23 cellular contexts compared by ENCODE assay signal in genomic region chr15:39396979-39397615, GRCh38.
A peak's percentile ranks its signal among the peaks of the same experiment; 100 is the strongest.
DNase-seq lines count a peak whose midpoint lies in the region; ATAC-seq, FAIRE-seq and TF ChIP-seq lines count a peak whose summit lies in the region.
"Had no signal": no experiment of that assay in that cellular context is flagged by ENCODE, and none has a peak within 500 bp of the region (broad histone marks: within the 10 kb centered on the region; RNA-seq: fewer than 3 reads in every experiment).

No MANE protein-coding gene starts in this region.

- no peak overlapping the region for H3K4me2 ChIP-seq in K562 (ENCODE audit: insufficient read depth, low read length)
- H3K4me2 ChIP-seq: KMS-11 had no signal

- no peak for TF ChIP-seq RAD21 in K562 (CRISPR knock-in tag; conservative IDR thresholded peaks at IDR 0.05 in 1 of 2, IDR thresholded peaks at IDR 0.05 in 1 of 2)

- peak; percentile 39; the same call in 1 of the 2 replicates for TF ChIP-seq EP300 in K562 (IDR thresholded peaks at IDR 0.05; ENCODE audit: low read length)
- TF ChIP-seq EP300 in transverse colon (IDR thresholded peaks at IDR 0.05; ENCODE audit: low read depth) = peak; percentile 40

- FAIRE-seq in K562 (lab: Jason Lieb, UNC) = peak; percentile 62
- FAIRE-seq: TTC549 had no signal

- H3K4me1 ChIP-seq in K562 (replicated peaks in 1 of 2; ENCODE audit: control insufficient read depth in 2 of 2, insufficient read depth in 2 of 2, low read length in 2 of 2) (peaks cover 0 to 17% of the 10 kb centered on the region in 2 experiments; a peak in 2 of 5 replicates), transverse colon (peaks cover 0 to 22% (median 13%) of the 10 kb centered on the region in 4 donors)
- H3K4me1 ChIP-seq: HAP-1 had no signal

- intact Hi-C loops in K562 (cut with micrococcal nuclease) = loop anchor here (10.0 kb wide), 1 partner anchor 188 kb away; the partner anchor contains the start of gene THBS1
- intact Hi-C loops in transverse colon (cut with DNase I; ENCODE audit: low total_unique reads) = no loop called here

- 7% methylated on average over 8 of the region's 8 CpGs for WGBS in K562 (ENCODE audit: insufficient coverage, low coverage, missing lambda C conversion rate)
- WGBS in transverse colon (ENCODE audit: low coverage in 1 of 2), 2 donors = 83 to 95% methylated on average over 2 to 8 of the region's 8 CpGs

- DNase-seq in KBM-7 (peak; percentile 80), OCI-M1 (lab: John Stamatoyannopoulos, UW) (peak; percentile 98), K562 (ENCODE audit: extremely low read depth in 1 of 4, low spot score in 3 of 4) (peak; percentile 41 to 60 (median 48)), transverse colon (no peak), OCI-M2 (lab: John Stamatoyannopoulos, UW; ENCODE audit: unreplicated experiment) (no peak), HuH-7.5 (ENCODE audit: low spot score) (no peak)
- no peak for DNase-seq in naive thymus-derived CD8-positive, alpha-beta T cell
- no peak for DNase-seq in activated naive CD8-positive, alpha-beta T cell treated with anti-CD3 and anti-CD28 coated beads for 36 hours
- DNase-seq: activated CD4-positive, alpha-beta T cell treated with anti-CD3 and anti-CD28 coated beads for 48 hours; CD8-positive, alpha-beta T cell; foreskin melanocyte; hypothalamus; mucosa of descending colon; NCI-H1105; NCI-H2029 treated with DMSO at 0.1 percent for 48 hours; NK-92 treated with Interleukin-12 subunit alpha and Interleukin-12 subunit beta, amount 100 ng/mL, for 24 hours; stimulated activated CD4-positive, alpha-beta T cell treated with anti-CD3 and anti-CD28 coated beads, Interleukin-1b, Interleukin-23, amount 100 ng/mL, for 48 hours had no signal

- H4K20me1 ChIP-seq in K562 (replicated peaks; ENCODE audit: control insufficient read depth, insufficient read depth, low read length) = no peaks in the 10 kb centered on the region; the same call in 1 of the 2 replicates

- H3K27ac ChIP-seq in K562 (ENCODE audit: extremely low read depth, low read depth, low read length) (no peak overlapping the region), transverse colon (no peak overlapping the region)
- H3K27ac ChIP-seq: KMS-11 had no signal

- no peak overlapping the region for H3K27ac Mint-ChIP-seq in naive thymus-derived CD8-positive, alpha-beta T cell
- no peak overlapping the region for H3K27ac Mint-ChIP-seq in activated naive CD8-positive, alpha-beta T cell treated with anti-CD3 and anti-CD28 coated beads for 36 hours
- H3K27ac Mint-ChIP-seq: activated naive CD8-positive, alpha-beta T cell; activated T-helper 1 cell treated with anti-CD3 and anti-CD28 coated beads, Interleukin-12 subunit alpha, Interleukin-12 subunit beta, Interleukin-2, Interleukin-4 antibody, amounts not matched to agents 30 ng/mL and 10 ng/mL and 1 ng/mL, durations not matched to agents 14 hours and 24 hours and 36 hours; CD8-positive, alpha-beta T cell; progenitor cell of endocrine pancreas had no signal

- H3K79me2 ChIP-seq in K562 (ENCODE audit: control insufficient read depth, insufficient read depth, low read length) = no peaks in the 10 kb centered on the region

- H3K36me3 ChIP-seq in K562 (ENCODE audit: control insufficient read depth, insufficient read depth, low read length) (no peaks in the 10 kb centered on the region), transverse colon (no peaks in the 10 kb centered on the region)
- H3K36me3 ChIP-seq: HAP-1 had no signal

- no peak overlapping the region; the same call in 1 of the 2 replicates for H2AFZ ChIP-seq in K562 (ENCODE audit: low read depth, low read length)

- H3K27me3 ChIP-seq in K562 (ENCODE audit: control insufficient read depth in 2 of 2, insufficient read depth in 2 of 2, low read length in 2 of 2) (no peaks in the 10 kb centered on the region; a peak in 1 of 5 replicates), transverse colon (no peaks in the 10 kb centered on the region)

- no peak overlapping the region for H3K4me3 Mint-ChIP-seq in naive thymus-derived CD8-positive, alpha-beta T cell
- no peak overlapping the region for H3K4me3 Mint-ChIP-seq in activated naive CD8-positive, alpha-beta T cell treated with anti-CD3 and anti-CD28 coated beads for 36 hours
- H3K4me3 Mint-ChIP-seq: activated naive CD8-positive, alpha-beta T cell; activated T-helper 1 cell treated with anti-CD3 and anti-CD28 coated beads, Interleukin-12 subunit alpha, Interleukin-12 subunit beta, Interleukin-2, Interleukin-4 antibody, amounts not matched to agents 30 ng/mL and 10 ng/mL and 1 ng/mL, durations not matched to agents 14 hours and 24 hours and 36 hours; CD8-positive, alpha-beta T cell had no signal

- no TSS peak for BruUV-seq in K562 (replicated peaks; lab: Mats Ljungman, UMichigan)

- no peak for TF ChIP-seq POLR2A in K562 (conservative IDR thresholded peaks at IDR 0.05)
- TF ChIP-seq POLR2A in transverse colon (IDR thresholded peaks at IDR 0.05) = no peak

- in situ Hi-C loops in KBM-7 (cut with MboI; ENCODE audit: low pct_unique_long_range_greater_than_20kb, low sequenced_read_pairs) = no loop called here
- in situ Hi-C loops in K562 (cut with MboI) = no loop called here
- in situ Hi-C loops in transverse colon (cut with MboI; ENCODE audit: low pct_ligation_motif_present in 1 of 4, low pct_unique_long_range_greater_than_20kb in 1 of 4, low sequenced_read_pairs in 3 of 4) = no loop called here

- no peaks in the 10 kb centered on the region for H3K9me1 ChIP-seq in K562 (ENCODE audit: control insufficient read depth, insufficient read depth, low read length)

- H3K9me3 ChIP-seq in K562 (replicated peaks; ENCODE audit: control insufficient read depth, insufficient read depth, low read depth, low read length) = no peaks in the 10 kb centered on the region
- no peaks in the 10 kb centered on the region for H3K9me3 ChIP-seq in transverse colon
- H3K9me3 ChIP-seq: HAP-1, mucosa of descending colon had no signal

- H3K9ac ChIP-seq in K562 (ENCODE audit: insufficient read depth in 1 of 2, low read depth in 2 of 2, low read length in 2 of 2) = no peak overlapping the region
- H3K9ac ChIP-seq: KMS-11 had no signal

- no peaks in the 10 kb centered on the region for H3K4me1 Mint-ChIP-seq in naive thymus-derived CD8-positive, alpha-beta T cell
- H3K4me1 Mint-ChIP-seq in activated naive CD8-positive, alpha-beta T cell treated with anti-CD3 and anti-CD28 coated beads for 36 hours = no peaks in the 10 kb centered on the region

- ATAC-seq in K562 = peak; percentile 76
- no peak for ATAC-seq in naive thymus-derived CD8-positive, alpha-beta T cell
- ATAC-seq: CD8-positive, alpha-beta T cell; mucosa of descending colon had no signal

- CTCF ChIA-PET in K562 (lab: Yijun Ruan, JAX; ENCODE audit: low intra/inter-chr PET ratio) = no interaction called here

- H3K9me3 Mint-ChIP-seq in naive thymus-derived CD8-positive, alpha-beta T cell = peaks cover 0 to 3% (median 0%) of the 10 kb centered on the region in 9 donors
- no peaks in the 10 kb centered on the region for H3K9me3 Mint-ChIP-seq in activated naive CD8-positive, alpha-beta T cell treated with anti-CD3 and anti-CD28 coated beads for 36 hours
- H3K9me3 Mint-ChIP-seq: activated T-helper 1 cell treated with anti-CD3 and anti-CD28 coated beads, Interleukin-12 subunit alpha, Interleukin-12 subunit beta, Interleukin-2, Interleukin-4 antibody, amounts not matched to agents 30 ng/mL and 10 ng/mL and 1 ng/mL, durations not matched to agents 14 hours and 24 hours and 36 hours; CD8-positive, alpha-beta T cell had no signal

- no peak for TF ChIP-seq CTCF in K562 (IDR thresholded peaks at IDR 0.05 in 2 of 3, conservative IDR thresholded peaks at IDR 0.05 in 1 of 3; ENCODE audit: insufficient read depth in 2 of 3, low read depth in 1 of 3, low read length in 3 of 3)
- TF ChIP-seq CTCF in transverse colon (IDR thresholded peaks at IDR 0.05) = no peak

- H3K36me3 Mint-ChIP-seq in naive thymus-derived CD8-positive, alpha-beta T cell = no peaks in the 10 kb centered on the region
- no peaks in the 10 kb centered on the region for H3K36me3 Mint-ChIP-seq in activated naive CD8-positive, alpha-beta T cell treated with anti-CD3 and anti-CD28 coated beads for 36 hours
- H3K36me3 Mint-ChIP-seq: activated naive CD8-positive, alpha-beta T cell; CD8-positive, alpha-beta T cell had no signal

- POLR2A ChIA-PET in K562 (lab: Yijun Ruan, JAX) = interaction anchor here (0.6 to 1.1 kb wide), 2 partner anchors 48 to 103 kb away, joined by 3 read pairs; no protein-coding TSS in a partner anchor
- POLR2A ChIA-PET in naive thymus-derived CD8-positive, alpha-beta T cell (lab: Charles Lee) = no interaction called here

- peaks cover 0 to 13% (median 5%) of the 10 kb centered on the region in 5 donors for H3K27me3 Mint-ChIP-seq in naive thymus-derived CD8-positive, alpha-beta T cell
- peaks cover 5% of the 10 kb centered on the region for H3K27me3 Mint-ChIP-seq in activated naive CD8-positive, alpha-beta T cell treated with anti-CD3 and anti-CD28 coated beads for 36 hours
- H3K27me3 Mint-ChIP-seq: activated naive CD8-positive, alpha-beta T cell had no signal

- H3K4me3 ChIP-seq in K562 (no peak overlapping the region), transverse colon (no peak overlapping the region)
- H3K4me3 ChIP-seq: HAP-1, mucosa of descending colon had no signal

TF ChIP-seq in K562, 482 proteins besides CTCF, POLR2A, EP300 and RAD21 (continues in another document):
- TF ChIP-seq EZH2 (IDR thresholded peaks at IDR 0.05; ENCODE audit: borderline replicate concordance, low read depth, low read length) = no peak
- peak; percentile 84; the same call in 1 of the 2 replicates for TF ChIP-seq ZKSCAN8 (CRISPR knock-in tag; IDR thresholded peaks at IDR 0.05)
- TF ChIP-seq ZNF766 (CRISPR knock-in tag; conservative IDR thresholded peaks at IDR 0.05) = peak; percentile 92
- 0 out of 4 replicates have a peak, but pooled peaks have one; percentile 20 to 43 for TF ChIP-seq MAZ (CRISPR knock-in tag; conservative IDR thresholded peaks at IDR 0.05 in 1 of 2, IDR thresholded peaks at IDR 0.05 in 1 of 2)

Comparison
In these comparisons a context has a peak if more than half of its experiments do, and no peak if none do; other contexts are left out.
1. DNase-seq: peak in KBM-7 (single experiment), OCI-M1 (single experiment) and K562 (4 of 4); none in transverse colon (single experiment), OCI-M2 (single experiment), naive thymus-derived CD8-positive, alpha-beta T cell (0 of 10), HuH-7.5 (single experiment) and activated naive CD8-positive, alpha-beta T cell treated with anti-CD3 and anti-CD28 coated beads for 36 hours (single experiment).